ENCODE assay signal across 29 cellular contexts in the genomic region with DNA sequence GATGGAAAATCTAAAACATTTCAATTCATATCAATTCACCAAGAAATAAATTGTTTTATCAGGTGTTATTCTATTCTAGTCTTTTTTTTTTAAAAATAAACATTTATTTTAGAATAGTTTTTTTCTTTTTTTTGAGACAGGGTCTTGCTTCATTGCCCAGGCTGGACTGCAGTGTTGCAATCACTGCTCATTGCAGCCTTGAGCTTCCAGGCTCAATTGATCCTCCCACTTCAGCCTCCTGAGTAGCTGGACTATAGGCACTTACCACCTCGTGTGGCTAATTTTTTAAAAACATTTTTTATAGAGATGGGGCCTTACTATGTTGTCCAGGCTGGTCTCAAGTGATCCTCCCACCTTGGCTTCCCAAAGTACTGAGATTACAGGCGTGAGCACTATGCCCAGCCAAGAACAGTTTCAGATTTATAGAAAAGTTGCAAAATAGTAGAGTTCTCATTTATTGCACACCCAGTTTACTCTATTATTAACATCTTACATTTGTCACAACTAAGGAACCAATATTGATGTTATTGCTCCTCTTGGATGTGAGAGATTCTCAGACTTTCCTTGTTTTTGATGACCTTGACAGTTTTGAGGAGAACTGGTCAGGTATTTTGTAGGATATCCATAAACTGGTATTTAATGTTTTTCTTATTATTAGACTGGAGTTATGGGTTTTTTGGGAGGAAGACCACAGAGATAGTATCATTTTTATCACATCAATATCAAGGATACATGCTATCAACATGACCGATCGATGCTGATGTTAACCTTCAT.
"Had no signal": no experiment of that assay in that cellular context is flagged by ENCODE, and none has a peak within 500 bp of the region (broad histone marks: within the 10 kb centered on the region; RNA-seq: fewer than 3 reads in every experiment).

No MANE protein-coding gene starts in this region.

- H3K27ac ChIP-seq: neural progenitor cell, ovary, parathyroid adenoma, psoas muscle, skin epidermis, spleen, suprapubic skin, testis, tibial artery, transverse colon, upper lobe of right lung, vagina had no signal

- H3K79me2 ChIP-seq: parathyroid adenoma had no signal

- H3K27me3 ChIP-seq: neural progenitor cell, ovary, spleen, suprapubic skin, testis, tibial artery, transverse colon, upper lobe of right lung, vagina had no signal

- H2AFZ ChIP-seq: neural progenitor cell, parathyroid adenoma had no signal

- H3K9ac ChIP-seq: neural progenitor cell, parathyroid adenoma had no signal

- H3K9me3 ChIP-seq: ovary, psoas muscle, spleen, suprapubic skin, testis, tibial artery, transverse colon, upper lobe of right lung, vagina had no signal

- DNase-seq: natural killer cell; occipital lobe; ovary; posterior cingulate gyrus; psoas muscle; right cardiac atrium; spleen; stimulated activated CD4-positive, alpha-beta T cell treated with anti-CD3 and anti-CD28 coated beads, Interleukin-12 subunit alpha, Interleukin-12 subunit beta, amount 100 ng/mL, for 4 hours; stimulated activated CD4-positive, alpha-beta T cell treated with anti-CD3 and anti-CD28 coated beads, Interleukin-1b, Interleukin-23, amount 100 ng/mL, for 48 hours; stimulated activated CD4-positive, alpha-beta T cell treated with anti-CD3 and anti-CD28 coated beads, Interleukin-4, amount 100 ng/mL, for 1 hour; stimulated activated CD4-positive, alpha-beta T cell treated with anti-CD3 and anti-CD28 coated beads, Interleukin-4, amount 100 ng/mL, for 4 hours; stimulated activated CD8-positive, alpha-beta memory T cell treated with anti-CD3 and anti-CD28 coated beads, Interleukin-4, amount 100 ng/mL, for 48 hours; stimulated activated naive CD4-positive, alpha-beta T cell; stimulated activated naive CD8-positive, alpha-beta T cell treated with anti-CD3 and anti-CD28 coated beads, Interleukin-15, amount 100 ng/mL, for 72 hours; stimulated activated naive CD8-positive, alpha-beta T cell treated with anti-CD3 and anti-CD28 coated beads, Interleukin-15, Interleukin-2, amounts not matched to agents 100 U/mL and 50 U/mL, for 24 hours; substantia nigra; testis; tibial artery; transverse colon; upper lobe of right lung had no signal

- H3K36me3 ChIP-seq: neural progenitor cell, ovary, spleen, suprapubic skin, tibial artery, transverse colon, upper lobe of right lung, vagina had no signal

- H3K4me2 ChIP-seq: neural progenitor cell, smooth muscle cell had no signal

- H3K4me1 ChIP-seq: parathyroid adenoma, psoas muscle, spleen, suprapubic skin, testis, tibial artery, transverse colon, upper lobe of right lung, vagina had no signal

- ATAC-seq: natural killer cell; psoas muscle; right cardiac atrium; sciatic nerve; stimulated activated memory B cell treated with anti-CD40 and anti-IgM and Interleukin-4, amounts not matched to agents 10 μg/mL and 1 μg/mL and 100 μg/mL, for 72 hours; stimulated activated naive CD8-positive, alpha-beta T cell treated with anti-CD3 and anti-CD28 coated beads, Interleukin-15, amount 100 ng/mL, for 72 hours; stimulated activated naive CD8-positive, alpha-beta T cell treated with anti-CD3 and anti-CD28 coated beads, Interleukin-15, Interleukin-2, amounts not matched to agents 100 U/mL and 50 U/mL, for 24 hours; upper lobe of right lung had no signal

- FAIRE-seq: urothelium cell line had no signal

- H3K4me3 ChIP-seq: neural progenitor cell, ovary, psoas muscle, skin epidermis, smooth muscle cell, spleen, suprapubic skin, testis, tibial artery, transverse colon, upper lobe of right lung, vagina had no signal
